Comparison of ENCODE assay signal across 2 cellular contexts in genomic region chr10:283140-283479, GRCh38.
TF ChIP-seq lines count a peak whose summit lies in the region.

No MANE protein-coding gene starts in this region.

TF ChIP-seq in GM23338, 12 proteins besides CTCF, POLR2A, EP300 and RAD21 (continued from another document):
- TF ChIP-seq ZNF462 (CRISPR knock-in tag; IDR thresholded peaks at IDR 0.05) (no peak), CREB1 (CRISPR knock-in tag; IDR thresholded peaks at IDR 0.05; ENCODE audit: low read depth) (no peak), EZH2phosphoT487 (IDR thresholded peaks at IDR 0.05; ENCODE audit: unreplicated experiment) (no peak), ETS1 (IDR thresholded peaks at IDR 0.05) (no peak), REST (IDR thresholded peaks at IDR 0.05; ENCODE audit: unreplicated experiment) (no peak), ZNF114 (CRISPR knock-in tag; IDR thresholded peaks at IDR 0.05) (no peak), JUNB (IDR thresholded peaks at IDR 0.05; ENCODE audit: unreplicated experiment) (no peak), EZH2 (IDR thresholded peaks at IDR 0.05; ENCODE audit: low read depth, unreplicated experiment) (no peak)

TF ChIP-seq in WTC11, 78 proteins besides CTCF, POLR2A, EP300 and RAD21 (continued from another document):
- TF ChIP-seq ZNF532 (CRISPR knock-in tag; IDR thresholded peaks at IDR 0.05; ENCODE audit: borderline replicate concordance) (no peak), ZNF671 (CRISPR knock-in tag; IDR thresholded peaks at IDR 0.05) (no peak)
